In genomic region chr2:164388511-164388910, GRCh38 we compare ENCODE assay signal across 9 cellular contexts.
DNase-seq lines count a peak whose midpoint lies in the region; ATAC-seq, FAIRE-seq and TF ChIP-seq lines count a peak whose summit lies in the region.
"Had no signal": no experiment of that assay in that cellular context is flagged by ENCODE, and none has a peak within 500 bp of the region (broad histone marks: within the 10 kb centered on the region; RNA-seq: fewer than 3 reads in every experiment).

No MANE protein-coding gene starts in this region.

- no peaks in the 10 kb centered on the region for H3K79me2 ChIP-seq in endothelial cell of umbilical vein (ENCODE audit: control insufficient read depth, insufficient read depth, low read length)

- H3K9me3 ChIP-seq in breast epithelium (no peaks in the 10 kb centered on the region), endothelial cell of umbilical vein (replicated peaks; ENCODE audit: control insufficient read depth, insufficient read depth, low read length) (no peaks in the 10 kb centered on the region), heart right ventricle (no peaks in the 10 kb centered on the region), sigmoid colon (no peaks in the 10 kb centered on the region)
- H3K9me3 ChIP-seq: BLaER1 treated with 17β-estradiol and CSF1 and Interleukin-3, amounts not matched to agents 10 nM and 100 nM had no signal

- H3K9me1 ChIP-seq in endothelial cell of umbilical vein (replicated peaks; ENCODE audit: control insufficient read depth, extremely low read depth, insufficient read depth, low read length) = no peaks in the 10 kb centered on the region

- no TSS peak for BruUV-seq in MCF 10A (replicated peaks; lab: Mats Ljungman, UMichigan)
- BruUV-seq in endothelial cell of umbilical vein (replicated peaks; lab: Mats Ljungman, UMichigan) = no TSS peak

- no peaks in the 10 kb centered on the region for H3K9me3 Mint-ChIP-seq in MCF 10A (ENCODE audit: unreplicated experiment)

- no peaks in the 10 kb centered on the region for H3K36me3 Mint-ChIP-seq in MCF 10A (ENCODE audit: insufficient read depth, unreplicated experiment)

- peaks cover 17% of the 10 kb centered on the region for H3K4me1 Mint-ChIP-seq in MCF 10A (ENCODE audit: insufficient read depth, unreplicated experiment)

- H3K27ac Mint-ChIP-seq in MCF 10A (ENCODE audit: low read depth, unreplicated experiment) = peak overlapping the region; percentile 75

- H3K36me3 ChIP-seq in breast epithelium (no peaks in the 10 kb centered on the region), endothelial cell of umbilical vein (ENCODE audit: control insufficient read depth in 2 of 2, extremely low read depth in 1 of 2, insufficient read depth in 2 of 2, low read length in 2 of 2) (no peaks in the 10 kb centered on the region), heart right ventricle (no peaks in the 10 kb centered on the region), sigmoid colon (no peaks in the 10 kb centered on the region)
- H3K36me3 ChIP-seq: BLaER1 treated with 17β-estradiol and CSF1 and Interleukin-3, amounts not matched to agents 10 nM and 100 nM had no signal

- no peak for TF ChIP-seq EP300 in sigmoid colon (IDR thresholded peaks at IDR 0.05)

- no peaks in the 10 kb centered on the region for H4K20me1 ChIP-seq in endothelial cell of umbilical vein (replicated peaks; ENCODE audit: control insufficient read depth, extremely low read depth, insufficient read depth, low read length)
- H4K20me1 ChIP-seq: BLaER1 treated with 17β-estradiol and CSF1 and Interleukin-3, amounts not matched to agents 10 nM and 100 nM had no signal

- H3K4me1 ChIP-seq in breast epithelium (no peaks in the 10 kb centered on the region), endothelial cell of umbilical vein (ENCODE audit: control insufficient read depth, extremely low read depth, insufficient read depth, low read length) (peaks cover 12% of the 10 kb centered on the region), heart right ventricle (no peaks in the 10 kb centered on the region), sigmoid colon (no peaks in the 10 kb centered on the region)

- H3K9ac ChIP-seq in endothelial cell of umbilical vein (replicated peaks; ENCODE audit: extremely low read depth, insufficient read depth, low read length) = no peak overlapping the region
- H3K9ac ChIP-seq: BLaER1 treated with 17β-estradiol and CSF1 and Interleukin-3, amounts not matched to agents 10 nM and 100 nM had no signal

- H3K4me3 ChIP-seq in breast epithelium = no peak overlapping the region
- no peak overlapping the region for H3K4me3 ChIP-seq in endothelial cell of umbilical vein (replicated peaks in 1 of 3; ENCODE audit: insufficient read depth in 1 of 3, low read depth in 1 of 3, low read length in 3 of 3)
- no peak overlapping the region for H3K4me3 ChIP-seq in heart right ventricle
- no peak overlapping the region for H3K4me3 ChIP-seq in sigmoid colon
- H3K4me3 ChIP-seq: BLaER1 treated with 17β-estradiol and CSF1 and Interleukin-3, amounts not matched to agents 10 nM and 100 nM had no signal

- TF ChIP-seq CTCF in MCF 10A (IDR thresholded peaks at IDR 0.05; ENCODE audit: unreplicated experiment) = no peak
- no peak for TF ChIP-seq CTCF in breast epithelium (IDR thresholded peaks at IDR 0.05)
- TF ChIP-seq CTCF in endothelial cell of umbilical vein (IDR thresholded peaks at IDR 0.05; ENCODE audit: extremely low read depth in 1 of 2, insufficient read depth in 1 of 2, low read depth in 1 of 2, low read length in 2 of 2) = no peak
- TF ChIP-seq CTCF in heart right ventricle (IDR thresholded peaks at IDR 0.05) = no peak
- TF ChIP-seq CTCF in sigmoid colon (IDR thresholded peaks at IDR 0.05) = no peak

- no peaks in the 10 kb centered on the region for H3K27me3 Mint-ChIP-seq in MCF 10A (ENCODE audit: insufficient read depth, unreplicated experiment)

- H3K4me2 ChIP-seq in endothelial cell of umbilical vein (ENCODE audit: insufficient read depth, low read length) = peak overlapping the region; percentile 39

- TF ChIP-seq POLR2A in breast epithelium (IDR thresholded peaks at IDR 0.05) = no peak
- TF ChIP-seq POLR2A in endothelial cell of umbilical vein (IDR thresholded peaks at IDR 0.05; ENCODE audit: low read depth, low read length) = no peak
- TF ChIP-seq POLR2A in sigmoid colon (IDR thresholded peaks at IDR 0.05) = no peak

- peak; percentile 97 for FAIRE-seq in endothelial cell of umbilical vein (lab: Jason Lieb, UNC)
- peak; percentile 35 for FAIRE-seq in urothelium cell line (lab: Jason Lieb, UNC)

- peak overlapping the region; percentile 28 for H2AFZ ChIP-seq in endothelial cell of umbilical vein (ENCODE audit: low read depth, low read length)

- dilution Hi-C loops in endothelial cell of umbilical vein (cut with MboI; ENCODE audit: extremely low pct_ligation_motif_present, low sequenced_read_pairs) = no loop called here

- peak; percentile 62 for DNase-seq in MCF 10A (ENCODE audit: unreplicated experiment)
- DNase-seq in breast epithelium (ENCODE audit: low spot score in 2 of 2) = no peak
- peak; percentile 77 for DNase-seq in endothelial cell of umbilical vein (ENCODE audit: low read depth, low spot score)
- DNase-seq in urothelium cell line (ENCODE audit: low spot score) = peak; percentile 77
- no peak for DNase-seq in heart right ventricle
- no peak for DNase-seq in sigmoid colon
- no peak for DNase-seq in NCI-H1417 (lab: John Stamatoyannopoulos, UW)

- WGBS in heart right ventricle, 2 donors = 59 to 62% methylated on average over 2 of the region's 2 CpGs
- 48 to 49% methylated on average over 2 of the region's 2 CpGs for WGBS in sigmoid colon, 2 donors

- POLR2A ChIA-PET in MCF 10A (lab: Yijun Ruan, JAX) = interaction anchor here (1.0 to 1.6 kb wide), 2 partner anchors 9 to 14 kb away, joined by 4 to 6 read pairs; no protein-coding TSS in a partner anchor
- POLR2A ChIA-PET in endothelial cell of umbilical vein (lab: Charles Lee) = no interaction called here

- CTCF ChIA-PET in MCF 10A (lab: Yijun Ruan, JAX) = interaction anchor here (0.6 to 1.8 kb wide), 3 partner anchors 33 to 1219 kb away, joined by 3 to 5 read pairs (median 4); no protein-coding TSS in a partner anchor
- CTCF ChIA-PET in endothelial cell of umbilical vein (lab: Charles Lee) = interaction anchor here (0.7 to 1.7 kb wide), 7 partner anchors 10 to 90 kb away, joined by 3 to 7 read pairs (median 3); no protein-coding TSS in a partner anchor

- no peak overlapping the region for H3K27ac ChIP-seq in breast epithelium
- peak overlapping the region; percentile 44 for H3K27ac ChIP-seq in endothelial cell of umbilical vein (ENCODE audit: insufficient read depth, low read depth, low read length)
- no peak overlapping the region for H3K27ac ChIP-seq in heart right ventricle
- no peak overlapping the region for H3K27ac ChIP-seq in sigmoid colon

- intact Hi-C loops in MCF 10A (cut with micrococcal nuclease) = no loop called here
- intact Hi-C loops in breast epithelium (cut with DNase I; ENCODE audit: low total_unique reads) = no loop called here
- intact Hi-C loops in endothelial cell of umbilical vein (cut with micrococcal nuclease) = loop anchor here (5.0 kb wide), 1 partner anchor 1231 kb away; no protein-coding TSS in a partner anchor
- intact Hi-C loops in heart right ventricle (cut with DNase I) = no loop called here
- intact Hi-C loops in sigmoid colon (cut with DNase I) = no loop called here

- no peak overlapping the region for H3K4me3 Mint-ChIP-seq in MCF 10A (ENCODE audit: unreplicated experiment)

- ATAC-seq in HG03571 (IDR thresholded peaks at IDR 0.05; ENCODE audit: unreplicated experiment) (peak; percentile 54), heart right ventricle (no peak)

- H3K27me3 ChIP-seq in breast epithelium (no peaks in the 10 kb centered on the region), endothelial cell of umbilical vein (ENCODE audit: control insufficient read depth in 2 of 2, insufficient read depth in 2 of 2, low read length in 2 of 2) (no peaks in the 10 kb centered on the region), heart right ventricle (no peaks in the 10 kb centered on the region), sigmoid colon (no peaks in the 10 kb centered on the region)
- H3K27me3 ChIP-seq: BLaER1 treated with 17β-estradiol and CSF1 and Interleukin-3, amounts not matched to agents 10 nM and 100 nM had no signal

TF ChIP-seq in endothelial cell of umbilical vein, 7 proteins besides CTCF, POLR2A, EP300 and RAD21:
- TF ChIP-seq MAX (IDR thresholded peaks at IDR 0.05; ENCODE audit: insufficient read depth, insufficient read length) = no peak
- TF ChIP-seq FOS (IDR thresholded peaks at IDR 0.05; ENCODE audit: borderline replicate concordance, insufficient read depth, low read length) = peak; percentile 94
- TF ChIP-seq GATA2 (IDR thresholded peaks at IDR 0.05; ENCODE audit: insufficient read depth, insufficient read length, low read depth, low read length) = peak; percentile 35
- TF ChIP-seq EZH2 (IDR thresholded peaks at IDR 0.05; ENCODE audit: borderline replicate concordance, low read depth, low read length, severe bottlenecking) = no peak
- peak; percentile 56 for TF ChIP-seq POLR2AphosphoS5 (IDR thresholded peaks at IDR 0.05; ENCODE audit: insufficient read depth, low read depth, low read length)
- TF ChIP-seq JUN (IDR thresholded peaks at IDR 0.05; ENCODE audit: borderline replicate concordance, insufficient read depth, insufficient read length, low read depth) = peak; percentile 85
- peak; percentile 33 for TF ChIP-seq MYC (IDR thresholded peaks at IDR 0.05; ENCODE audit: low read depth, low read length)

Comparison
In these comparisons a context has a peak if more than half of its experiments do, and no peak if none do; other contexts are left out.
1. DNase-seq: peak in MCF 10A (single experiment), endothelial cell of umbilical vein (single experiment) and urothelium cell line (single experiment); none in breast epithelium (0 of 2), heart right ventricle (0 of 2), sigmoid colon (single experiment) and NCI-H1417 (0 of 3).